17 cellular contexts compared by ENCODE assay signal in genomic region chr19:5254543-5254942, GRCh38.
"Had no signal": no experiment of that assay in that cellular context is flagged by ENCODE, and none has a peak within 500 bp of the region (broad histone marks: within the 10 kb centered on the region; RNA-seq: fewer than 3 reads in every experiment).

No MANE protein-coding gene starts in this region.

- H3K36me3 ChIP-seq: MG63 had no signal

- H3K9me3 ChIP-seq: MG63 had no signal

- DNase-seq: IMR-90; Karpas-422; KG1; MG63; NCI-H1092 treated with DMSO at 0.1 percent for 48 hours; NCI-H1436; NCI-H187; NCI-H2029; NCI-H2081 treated with DMSO at 0.1 percent for 48 hours; NCI-H2171; NCI-H226; NCI-H510A treated with DMSO at 0.1 percent for 48 hours; NCI-H526; NK-92 treated with Interleukin-12 subunit alpha and Interleukin-12 subunit beta, amount 100 ng/mL, for 24 hours; PC-3; SHP77 had no signal

- H3K4me3 ChIP-seq: MG63 had no signal

- H3K27me3 ChIP-seq: MG63 had no signal

- H3K27ac ChIP-seq: RWPE1 had no signal
